In the genomic region with DNA sequence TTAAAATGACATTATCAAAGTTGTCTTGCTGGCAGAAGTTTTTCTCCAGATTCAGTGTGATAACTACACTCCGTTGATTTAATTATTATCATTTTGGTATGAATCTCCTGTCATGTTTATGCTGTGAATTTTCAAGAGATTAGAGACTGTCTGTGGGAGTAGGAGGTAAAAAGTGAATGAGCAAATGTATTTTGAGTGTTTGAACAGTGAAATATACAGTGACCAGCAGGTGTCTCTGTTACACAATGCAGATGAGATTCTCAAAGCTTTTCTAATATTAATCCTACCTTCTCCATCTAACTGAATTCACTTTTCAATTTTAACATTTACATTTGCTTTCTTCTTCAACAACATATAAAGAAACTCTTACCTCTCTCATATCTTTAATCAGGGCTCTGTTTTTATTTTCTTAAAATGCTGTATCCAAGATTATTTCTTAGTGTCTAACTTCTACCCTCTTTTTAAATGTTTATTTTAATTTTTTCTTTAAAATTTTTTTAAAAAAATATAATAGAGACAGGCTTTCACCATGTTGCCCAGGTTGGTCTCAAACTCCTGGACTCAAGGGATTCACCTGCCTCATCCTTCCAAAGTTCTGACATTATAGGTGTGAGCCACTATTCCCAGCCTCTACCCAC, we compare ENCODE assay signal across 9 cellular contexts. TPM values are rescaled to one million over a fixed set of nuclear protein-coding genes. Genes with fewer than 3 reads are reported as not detected.
DNase-seq lines count a peak whose midpoint lies in the region; ATAC-seq and TF ChIP-seq lines count a peak whose summit lies in the region.
"Had no signal": no experiment of that assay in that cellular context is flagged by ENCODE, and none has a peak within 500 bp of the region (broad histone marks: within the 10 kb centered on the region; RNA-seq: fewer than 3 reads in every experiment).

No MANE protein-coding gene starts in this region.

- in situ Hi-C loops in Caki2 (cut with HindIII; ENCODE audit: low pct_unique_long_range_greater_than_20kb, low sequenced_read_pairs): no loop called here

- H3K9me3 Mint-ChIP-seq in memory B cell: peaks cover 8% of the 10 kb centered on the region

- TF ChIP-seq CTCF in cardiac fibroblast (IDR thresholded peaks at IDR 0.05; ENCODE audit: low read depth, low read length): peak; percentile 56

- no peaks in the 10 kb centered on the region for H3K36me3 Mint-ChIP-seq in memory B cell

- no peaks in the 10 kb centered on the region for H3K4me1 Mint-ChIP-seq in memory B cell

- ATAC-seq in GM21367 (IDR thresholded peaks at IDR 0.05; ENCODE audit: unreplicated experiment): peak; percentile 60
- ATAC-seq in memory B cell (ENCODE audit: low read depth): peak; percentile 38
- no peak for ATAC-seq in HG03442 (IDR thresholded peaks at IDR 0.05; ENCODE audit: unreplicated experiment)

- H3K4me3 Mint-ChIP-seq in memory B cell: no peak overlapping the region

- H3K27me3 Mint-ChIP-seq in memory B cell: no peaks in the 10 kb centered on the region

- H3K4me3 ChIP-seq in cardiac fibroblast (replicated peaks in 1 of 2; ENCODE audit: low read depth in 2 of 2, low read length in 2 of 2): no peak overlapping the region
- H3K4me3 ChIP-seq: SJSA1 had no signal

- no peak overlapping the region for H3K27ac Mint-ChIP-seq in memory B cell

- DNase-seq in Caki2 (ENCODE audit: low read depth) (peak; percentile 21), NCI-H226 (peak; percentile 15), cardiac fibroblast (ENCODE audit: low read depth in 2 of 2) (peak; percentile 56 to 63), memory B cell (ENCODE audit: low spot score in 2 of 2) (peak in 1 of 2 donors; percentile 21), mucosa of gallbladder (ENCODE audit: low spot score) (no peak)
- no peak for DNase-seq in stimulated activated CD4-positive, alpha-beta T cell treated with anti-CD3 and anti-CD28 coated beads, Interleukin-2, amount 100 ng/mL, for 48 hours

RNA-seq across cellular contexts. Expression of a gene that starts 20.9 kb away (rescaled TPM):
- 19.5 and 22.7 TPM in 2 replicates for total RNA-seq in Caki2 (2014; rRNA removed; shearing (Covaris generic); ENCODE audit: low replicate concordance)
- total RNA-seq in mucosa of gallbladder: 12.0 TPM

Comparison
In these comparisons a context has a peak if more than half of its experiments do, and no peak if none do; other contexts are left out.
1. DNase-seq: peak in Caki2 (single experiment), NCI-H226 (single experiment) and cardiac fibroblast (2 of 2); none in stimulated activated CD4-positive, alpha-beta T cell treated with anti-CD3 and anti-CD28 coated beads, Interleukin-2, amount 100 ng/mL, for 48 hours (0 of 2) and mucosa of gallbladder (single experiment).